ENCODE assay signal across 8 cellular contexts in genomic region chr5:141040763-141041426, GRCh38. TPM values are rescaled to one million over a fixed set of nuclear protein-coding genes. Genes with fewer than 3 reads are reported as not detected.
A peak's percentile ranks its signal among the peaks of the same experiment; 100 is the strongest.
DNase-seq lines count a peak whose midpoint lies in the region; ATAC-seq and FAIRE-seq lines count a peak whose summit lies in the region.

No MANE protein-coding gene starts in this region.

- H3K4me3 Mint-ChIP-seq in activated CD4-positive, alpha-beta T cell treated with anti-CD3 and anti-CD28 coated beads for 36 hours: no peak overlapping the region

- intact Hi-C loops in activated CD4-positive, alpha-beta T cell treated with anti-CD3 and anti-CD28 coated beads for 36 hours (cut with DNase I, micrococcal nuclease): loop anchor here (1.0 to 5.0 kb wide), 6 partner anchors 115 to 254 kb away; partner anchors contain the start of genes PCDHA1 (in 1 of the 2), PCDHA11 (in 1 of the 2), PCDHA13 (in 1 of the 2) and PCDHA8 (in 1 of the 2)
- intact Hi-C loops in left colon (cut with DNase I, micrococcal nuclease): no loop called here

- no peaks in the 10 kb centered on the region for H3K36me3 Mint-ChIP-seq in activated CD4-positive, alpha-beta T cell treated with anti-CD3 and anti-CD28 coated beads for 36 hours (ENCODE audit: low read depth)

- peak; percentile 98 for DNase-seq in NCI-H345 treated with DMSO at 0.1 percent for 48 hours (lab: John Stamatoyannopoulos, UW; ENCODE audit: unreplicated experiment)
- DNase-seq in activated CD4-positive, alpha-beta T cell treated with anti-CD3 and anti-CD28 coated beads for 36 hours: peak; percentile 91
- DNase-seq in dedifferentiated amniotic fluid mesenchymal stem cell (ENCODE audit: extremely low spot score): peak; percentile 36
- DNase-seq in left colon: peak; percentile 70 to 81
- DNase-seq in stimulated activated CD4-positive, alpha-beta T cell treated with anti-CD3 and anti-CD28 coated beads, Interleukin-1b, Interleukin-23, amount 100 ng/mL, for 4 hours (ENCODE audit: low read depth in 2 of 2): peak; percentile 9 to 46

- H3K9me3 Mint-ChIP-seq in activated CD4-positive, alpha-beta T cell treated with anti-CD3 and anti-CD28 coated beads for 36 hours (ENCODE audit: low read depth): no peaks in the 10 kb centered on the region

- peaks cover 17% of the 10 kb centered on the region for H3K27me3 Mint-ChIP-seq in activated CD4-positive, alpha-beta T cell treated with anti-CD3 and anti-CD28 coated beads for 36 hours

- CTCF ChIA-PET in activated CD4-positive, alpha-beta T cell treated with anti-CD3 and anti-CD28 coated beads for 36 hours (lab: Charles Lee): interaction anchor here (1.0 to 1.4 kb wide), 3 partner anchors 165 to 551 kb away, joined by 3 to 4 read pairs (median 4); no protein-coding TSS in a partner anchor

- peak; percentile 99 for FAIRE-seq in G401.6 (lab: Jason Lieb, UNC)

- no peaks in the 10 kb centered on the region for H3K4me1 Mint-ChIP-seq in activated CD4-positive, alpha-beta T cell treated with anti-CD3 and anti-CD28 coated beads for 36 hours

- no peak overlapping the region for H3K27ac Mint-ChIP-seq in activated CD4-positive, alpha-beta T cell treated with anti-CD3 and anti-CD28 coated beads for 36 hours

- ATAC-seq in HG03108 (IDR thresholded peaks at IDR 0.05; ENCODE audit: unreplicated experiment) (peak; percentile 67), left colon (peak; percentile 67), GM21367 (IDR thresholded peaks at IDR 0.05; ENCODE audit: unreplicated experiment) (no peak)
- ATAC-seq in activated CD4-positive, alpha-beta T cell treated with anti-CD3 and anti-CD28 coated beads for 36 hours: peak; percentile 72

- POLR2A ChIA-PET in activated CD4-positive, alpha-beta T cell treated with anti-CD3 and anti-CD28 coated beads for 36 hours (lab: Charles Lee): no interaction called here

RNA-seq across cellular contexts. Expression of gene PCDHB1, which starts 10.3 kb away (rescaled TPM):
- not detected for total RNA-seq in activated CD4-positive, alpha-beta T cell treated with anti-CD3 and anti-CD28 coated beads for 36 hours
- not detected for total RNA-seq in left colon

RNA-seq across cellular contexts. Expression of gene PCDHB2, which starts 53.5 kb away (rescaled TPM):
- not detected for total RNA-seq in activated CD4-positive, alpha-beta T cell treated with anti-CD3 and anti-CD28 coated beads for 36 hours
- 1 to 10 TPM; 1.1 to 1.2 TPM for total RNA-seq in left colon

RNA-seq across cellular contexts. Expression of gene PCDHB3, which starts 59.4 kb away (rescaled TPM):
- total RNA-seq in activated CD4-positive, alpha-beta T cell treated with anti-CD3 and anti-CD28 coated beads for 36 hours: not detected
- 1 to 10 TPM in 1 of 2 donors, under 1 TPM in 1; 0.73 to 1.4 TPM for total RNA-seq in left colon

Comparison
In these comparisons a context has a peak if more than half of its experiments do, and no peak if none do; other contexts are left out.
1. DNase-seq: peak in every context shown above with its lines; median percentile 98 in NCI-H345 treated with DMSO at 0.1 percent for 48 hours; 91 in activated CD4-positive, alpha-beta T cell treated with anti-CD3 and anti-CD28 coated beads for 36 hours; 76 in left colon; 36 in dedifferentiated amniotic fluid mesenchymal stem cell; 28 in stimulated activated CD4-positive, alpha-beta T cell treated with anti-CD3 and anti-CD28 coated beads, Interleukin-1b, Interleukin-23, amount 100 ng/mL, for 4 hours.
2. intact Hi-C loops: an anchor here in activated CD4-positive, alpha-beta T cell treated with anti-CD3 and anti-CD28 coated beads for 36 hours (1.0 to 5.0 kb wide); none called in left colon.